In genomic region chr2:106165556-106165955, GRCh38 we compare ENCODE assay signal across 1 cellular context.
TF ChIP-seq lines count a peak whose summit lies in the region.

No MANE protein-coding gene starts in this region.

TF ChIP-seq in WTC11, 78 proteins besides CTCF, POLR2A, EP300 and RAD21 (continued from another document):
- TF ChIP-seq ESRRA (CRISPR knock-in tag; IDR thresholded peaks at IDR 0.05; ENCODE audit: borderline replicate concordance) (no peak), TP53 (CRISPR knock-in tag; IDR thresholded peaks at IDR 0.05) (no peak), GTF2I (CRISPR knock-in tag; conservative IDR thresholded peaks at IDR 0.05) (no peak), GRHL2 (CRISPR knock-in tag; IDR thresholded peaks at IDR 0.05; ENCODE audit: insufficient replicate concordance, severe bottlenecking) (no peak), NFYB (CRISPR knock-in tag; conservative IDR thresholded peaks at IDR 0.05; ENCODE audit: low read depth) (no peak), ATF6 (CRISPR knock-in tag; IDR thresholded peaks at IDR 0.05) (no peak), IRF1 (CRISPR knock-in tag; IDR thresholded peaks at IDR 0.05) (no peak), CBFB (CRISPR knock-in tag; IDR thresholded peaks at IDR 0.05; ENCODE audit: low read depth) (no peak), ARID4B (CRISPR knock-in tag; IDR thresholded peaks at IDR 0.05; ENCODE audit: borderline replicate concordance) (no peak), MLX (CRISPR knock-in tag; IDR thresholded peaks at IDR 0.05) (no peak), FOXJ3 (CRISPR knock-in tag; IDR thresholded peaks at IDR 0.05; ENCODE audit: borderline replicate concordance) (no peak), E2F4 (CRISPR knock-in tag; IDR thresholded peaks at IDR 0.05; ENCODE audit: borderline replicate concordance, low read depth) (no peak)
